In genomic region chr1:211738709-211739301, GRCh38 we compare ENCODE assay signal across 7 cellular contexts.
DNase-seq lines count a peak whose midpoint lies in the region; ATAC-seq and TF ChIP-seq lines count a peak whose summit lies in the region.

No MANE protein-coding gene starts in this region.

- peak; percentile 4 for DNase-seq in stimulated activated CD8-positive, alpha-beta memory T cell treated with anti-CD3 and anti-CD28 coated beads, Interleukin-12 subunit alpha, Interleukin-12 subunit beta, amount 100 ng/mL, for 1 hour (ENCODE audit: low read depth)
- DNase-seq in GM13977 (ENCODE audit: low spot score): no peak
- no peak for DNase-seq in NCI-H524 (lab: John Stamatoyannopoulos, UW)

- H3K27me3 ChIP-seq in OCI-LY3 (ENCODE audit: low read depth, low read length): no peaks in the 10 kb centered on the region

- H2AFZ ChIP-seq in OCI-LY3 (ENCODE audit: low read depth, low read length): no peak overlapping the region

- no peak overlapping the region for H3K4me3 ChIP-seq in OCI-LY3 (ENCODE audit: low read length)

- H3K27ac ChIP-seq in OCI-LY3 (ENCODE audit: low read length) (no peak overlapping the region), angular gyrus (ENCODE audit: low read depth, low read length) (peak overlapping the region; percentile 99)

- no peak overlapping the region for H3K9ac ChIP-seq in OCI-LY3 (ENCODE audit: low read length)

- no peak for TF ChIP-seq CTCF in OCI-LY3 (IDR thresholded peaks at IDR 0.05; ENCODE audit: low read depth, low read length)
- TF ChIP-seq CTCF in GM13977 (IDR thresholded peaks at IDR 0.05; ENCODE audit: extremely low read depth, insufficient read depth, missing control alignments): no peak

- ATAC-seq in GM21529 (IDR thresholded peaks at IDR 0.05; ENCODE audit: unreplicated experiment): peak; percentile 66
- ATAC-seq in HG03280 (IDR thresholded peaks at IDR 0.05; ENCODE audit: unreplicated experiment): no peak

- no peaks in the 10 kb centered on the region for H3K79me2 ChIP-seq in OCI-LY3 (ENCODE audit: low read length)

- H3K36me3 ChIP-seq in OCI-LY3 (replicated peaks; ENCODE audit: low read depth, low read length): peaks cover 3% of the 10 kb centered on the region

- no peaks in the 10 kb centered on the region for H3K9me3 ChIP-seq in OCI-LY3 (ENCODE audit: insufficient read depth, low read length)

- H3K4me1 ChIP-seq in OCI-LY3 (ENCODE audit: low read length): peaks cover 24% of the 10 kb centered on the region

- H3K4me2 ChIP-seq in OCI-LY3 (ENCODE audit: low read length): peak overlapping the region; percentile 57; the same call in 1 of the 2 replicates

- in situ Hi-C loops in GM13977 (cut with MboI; ENCODE audit: low pct_unique_long_range_greater_than_20kb, low sequenced_read_pairs, unreplicated experiment): no loop called here

- no peaks in the 10 kb centered on the region for H4K20me1 ChIP-seq in OCI-LY3 (ENCODE audit: insufficient read depth, low read length)
